In the genomic region with DNA sequence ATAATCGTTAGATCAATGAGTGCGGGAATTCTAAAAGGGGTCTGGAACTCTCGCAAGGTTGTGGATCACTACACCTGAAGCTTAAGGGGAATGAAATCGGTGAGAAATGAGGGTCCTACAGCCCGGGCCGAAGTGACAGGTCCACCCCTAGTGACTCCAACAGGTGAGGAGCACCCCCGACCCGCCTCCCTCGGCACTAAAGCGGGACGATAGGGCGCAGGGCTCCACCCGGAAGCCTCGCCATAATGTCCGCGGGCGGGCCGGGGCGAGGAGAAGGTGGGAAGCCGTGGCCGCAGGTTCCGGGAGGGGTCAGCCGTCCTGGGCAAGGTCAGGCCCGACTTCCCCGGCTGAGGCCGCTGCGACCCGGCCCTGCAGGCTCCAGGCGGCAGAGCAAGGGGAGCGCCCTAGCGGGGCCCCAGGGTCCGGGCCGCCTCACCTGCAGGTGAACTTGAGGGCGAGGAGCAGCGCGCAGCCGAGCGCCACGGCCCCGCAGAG, we compare ENCODE assay signal across 8 cellular contexts. TPM values are rescaled to one million over a fixed set of nuclear protein-coding genes. Genes with fewer than 3 reads are reported as not detected.
DNase-seq lines count a peak whose midpoint lies in the region; ATAC-seq and TF ChIP-seq lines count a peak whose summit lies in the region.

No MANE protein-coding gene starts in this region.

- peak overlapping the region; percentile 98 for H3K27ac Mint-ChIP-seq in T-helper 17 cell
- H3K27ac Mint-ChIP-seq in stimulated activated effector memory CD8-positive, alpha-beta T cell treated with anti-CD3 and anti-CD28 coated beads, Interleukin-12 subunit alpha, Interleukin-12 subunit beta, amount 100 ng/mL, for 72 hours = peak overlapping the region; percentile 95

- H3K27ac ChIP-seq in A673 (ENCODE audit: low read depth, low read length, poor library complexity, severe bottlenecking) (peak overlapping the region; percentile 87), caudate nucleus (ENCODE audit: low read depth, low read length) (peak overlapping the region; percentile 92)

- peak; percentile 18 for DNase-seq in A673 (ENCODE audit: low spot score)
- DNase-seq in T-helper 17 cell = peak in 1 of 3 donors; percentile 33
- peak in 12 of 61 donors; percentile 9 to 61 (median 42) for DNase-seq in caudate nucleus (lab: John Stamatoyannopoulos, UW)
- peak; percentile 43 to 93 for DNase-seq in lower leg skin (ENCODE audit: low spot score in 2 of 2)
- DNase-seq in stimulated activated effector memory CD8-positive, alpha-beta T cell treated with anti-CD3 and anti-CD28 coated beads, Interleukin-12 subunit alpha, Interleukin-12 subunit beta, amount 100 ng/mL, for 72 hours (ENCODE audit: low spot score in 2 of 2) = peak in 1 of 2 donors; percentile 80
- no peak for DNase-seq in NCI-H2029 (lab: John Stamatoyannopoulos, UW)

- no peaks in the 10 kb centered on the region for H3K9me3 ChIP-seq in A673 (ENCODE audit: low read depth, low read length, poor library complexity, severe bottlenecking)
- H3K9me3 ChIP-seq in T-helper 17 cell (ENCODE audit: control insufficient read depth, low read length, poor library complexity, severe bottlenecking) = no peaks in the 10 kb centered on the region

- no peaks in the 10 kb centered on the region for H3K27me3 ChIP-seq in A673 (replicated peaks; ENCODE audit: insufficient read depth, low read depth, low read length, poor library complexity)

- peaks cover 3% of the 10 kb centered on the region for H3K36me3 Mint-ChIP-seq in T-helper 17 cell (ENCODE audit: low read depth)
- H3K36me3 Mint-ChIP-seq in stimulated activated effector memory CD8-positive, alpha-beta T cell treated with anti-CD3 and anti-CD28 coated beads, Interleukin-12 subunit alpha, Interleukin-12 subunit beta, amount 100 ng/mL, for 72 hours = peaks cover 52% of the 10 kb centered on the region

- CTCF ChIA-PET in A673 (lab: Charles Lee) = no interaction called here

- no peak for TF ChIP-seq POLR2A in lower leg skin (IDR thresholded peaks at IDR 0.05)

- POLR2A ChIA-PET in A673 (lab: Charles Lee; ENCODE audit: low non-redundant PET) = interaction anchor here (0.6 to 0.8 kb wide), 3 partner anchors 26 to 339 kb away, joined by 3 to 8 read pairs (median 4); no protein-coding TSS in a partner anchor

- H3K4me1 ChIP-seq in A673 (ENCODE audit: insufficient read depth, low read length, poor library complexity, severe bottlenecking) = peaks cover 12% of the 10 kb centered on the region

- H3K4me3 ChIP-seq in A673 (ENCODE audit: low read depth, low read length, poor library complexity, severe bottlenecking) (peak overlapping the region; percentile 79), lower leg skin (ENCODE audit: low read depth, poor library complexity, severe bottlenecking) (peak overlapping the region; percentile 87)

- TF ChIP-seq CTCF in A673 (conservative IDR thresholded peaks at IDR 0.05; ENCODE audit: low read depth, low read length) (no peak), lower leg skin (IDR thresholded peaks at IDR 0.05) (no peak)

- no TSS peak for BruUV-seq in A673 (replicated peaks; lab: Mats Ljungman, UMichigan)

- no peaks in the 10 kb centered on the region for H3K27me3 Mint-ChIP-seq in T-helper 17 cell

- peaks cover 40% of the 10 kb centered on the region for H3K4me1 Mint-ChIP-seq in T-helper 17 cell
- peaks cover 57% of the 10 kb centered on the region for H3K4me1 Mint-ChIP-seq in stimulated activated effector memory CD8-positive, alpha-beta T cell treated with anti-CD3 and anti-CD28 coated beads, Interleukin-12 subunit alpha, Interleukin-12 subunit beta, amount 100 ng/mL, for 72 hours

- H3K36me3 ChIP-seq in A673 (ENCODE audit: insufficient read depth, low read length, poor library complexity, severe bottlenecking) = no peaks in the 10 kb centered on the region

- H3K9me3 Mint-ChIP-seq in stimulated activated effector memory CD8-positive, alpha-beta T cell treated with anti-CD3 and anti-CD28 coated beads, Interleukin-12 subunit alpha, Interleukin-12 subunit beta, amount 100 ng/mL, for 72 hours = no peaks in the 10 kb centered on the region

- peak; percentile 17 for ATAC-seq in GM18909 (IDR thresholded peaks at IDR 0.05; ENCODE audit: poor library complexity, unreplicated experiment)
- peak; percentile 29 for ATAC-seq in HG03159 (IDR thresholded peaks at IDR 0.05; ENCODE audit: unreplicated experiment)
- ATAC-seq in T-helper 17 cell = peak; percentile 42
- ATAC-seq in stimulated activated effector memory CD8-positive, alpha-beta T cell treated with anti-CD3 and anti-CD28 coated beads, Interleukin-12 subunit alpha, Interleukin-12 subunit beta, amount 100 ng/mL, for 72 hours = peak; percentile 66

- WGBS in lower leg skin, 2 donors = 0% methylated on average over 16 to 21 of the region's 40 CpGs

- intact Hi-C loops in A673 (cut with micrococcal nuclease; ENCODE audit: unreplicated experiment) = no loop called here
- intact Hi-C loops in lower leg skin (cut with DNase I; ENCODE audit: low total_unique reads) = no loop called here

- peak overlapping the region; percentile 94 for H3K4me3 Mint-ChIP-seq in T-helper 17 cell
- H3K4me3 Mint-ChIP-seq in stimulated activated effector memory CD8-positive, alpha-beta T cell treated with anti-CD3 and anti-CD28 coated beads, Interleukin-12 subunit alpha, Interleukin-12 subunit beta, amount 100 ng/mL, for 72 hours = peak overlapping the region; percentile 95

RNA-seq across cellular contexts. Expression of gene TXNDC11, which starts 0.6 kb away (rescaled TPM):
- total RNA-seq in A673 (2021) (17.0 and 17.6 TPM in 2 replicates), T-helper 17 cell (100 to 1,000 TPM in 1 of 2 donors, 10 to 100 TPM in 1; 87.5 to 103 TPM), lower leg skin (10 to 100 TPM; 27.7 to 47.8 (median 40.0) TPM)

RNA-seq across cellular contexts. Expression of gene ZC3H7A, which starts 55.0 kb away (rescaled TPM):
- 65.0 and 67.2 TPM in 2 replicates for total RNA-seq in A673 (2021)
- total RNA-seq in T-helper 17 cell = 100 to 1,000 TPM; 111 to 117 TPM
- total RNA-seq in lower leg skin = 10 to 100 TPM; 22.0 to 46.6 (median 31.3) TPM
